Comparison of ENCODE assay signal across 8 cellular contexts in the genomic region with DNA sequence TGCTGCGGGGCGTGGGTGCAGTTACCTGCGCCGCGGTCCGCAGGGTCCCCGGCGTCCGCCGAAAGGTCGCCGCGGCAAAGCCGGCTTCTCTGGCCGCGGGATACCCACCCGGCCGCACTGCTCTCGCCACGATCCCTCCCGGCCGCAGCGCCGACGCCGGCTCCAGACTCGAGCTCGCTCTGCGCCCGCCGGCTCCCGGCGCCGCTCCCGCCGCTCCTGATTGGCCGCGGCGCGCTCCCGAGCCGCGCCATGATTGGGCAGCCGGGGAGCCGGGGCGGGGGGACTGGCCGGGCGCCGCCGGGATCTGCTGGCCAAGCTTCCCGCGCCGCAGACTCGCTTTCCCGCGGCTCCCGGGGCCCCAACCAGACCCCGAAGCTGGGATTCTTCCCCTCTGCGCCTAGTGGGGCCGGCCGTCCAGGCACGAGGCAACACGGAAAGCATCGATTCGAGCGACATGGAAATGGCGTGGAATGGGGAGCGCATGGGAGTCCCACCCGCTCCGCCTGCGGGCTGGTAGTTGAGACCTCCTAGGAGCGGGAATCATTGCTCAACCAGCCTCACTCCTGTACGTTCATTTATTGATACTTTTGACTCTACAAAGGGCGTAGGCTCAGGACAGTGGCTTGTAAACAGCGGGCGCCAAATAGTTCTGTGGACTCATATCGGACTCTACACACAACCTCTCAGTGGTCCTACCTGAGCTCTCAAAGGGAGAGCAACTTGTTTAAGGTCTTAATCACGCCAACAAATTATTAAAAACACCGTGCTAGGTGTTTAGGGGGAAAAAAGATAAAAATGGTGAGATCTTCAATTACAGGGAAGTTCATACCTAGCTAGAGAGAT. TPM values are rescaled to one million over a fixed set of nuclear protein-coding genes. Genes with fewer than 3 reads are reported as not detected.
DNase-seq lines count a peak whose midpoint lies in the region; ATAC-seq and TF ChIP-seq lines count a peak whose summit lies in the region.

No MANE protein-coding gene starts in this region.

- H3K9me3 Mint-ChIP-seq in activated CD4-positive, alpha-beta T cell treated with anti-CD3 and anti-CD28 coated beads, Interleukin-2, amount 10 ng/mL, durations not matched to agents 7 days and 5 days: no peaks in the 10 kb centered on the region

- ATAC-seq in GM18502 (IDR thresholded peaks at IDR 0.05; ENCODE audit: poor library complexity, unreplicated experiment) (peak; percentile 89), HG02981 (IDR thresholded peaks at IDR 0.05; ENCODE audit: unreplicated experiment) (peak; percentile 81), right lobe of liver (peak; percentile 92 to 97 (median 96))

- H3K27me3 Mint-ChIP-seq in activated CD4-positive, alpha-beta T cell treated with anti-CD3 and anti-CD28 coated beads, Interleukin-2, amount 10 ng/mL, durations not matched to agents 7 days and 5 days: peaks cover 81% of the 10 kb centered on the region

- H3K27ac Mint-ChIP-seq in activated CD4-positive, alpha-beta T cell treated with anti-CD3 and anti-CD28 coated beads, Interleukin-2, amount 10 ng/mL, durations not matched to agents 7 days and 5 days: no peak overlapping the region

- H3K36me3 ChIP-seq in right lobe of liver: no peaks in the 10 kb centered on the region

- H3K36me3 Mint-ChIP-seq in activated CD4-positive, alpha-beta T cell treated with anti-CD3 and anti-CD28 coated beads, Interleukin-2, amount 10 ng/mL, durations not matched to agents 7 days and 5 days (ENCODE audit: low read depth): no peaks in the 10 kb centered on the region

- POLR2A ChIA-PET in activated CD4-positive, alpha-beta T cell treated with anti-CD3 and anti-CD28 coated beads, Interleukin-2, amount 10 ng/mL, durations not matched to agents 7 days and 5 days (lab: Charles Lee): no interaction called here

- DNase-seq in NCI-H2171 treated with DMSO at 0.1 percent for 48 hours (lab: John Stamatoyannopoulos, UW) (peak; percentile 88), right lobe of liver (peak; percentile 84 to 86 (median 86))
- DNase-seq in activated CD4-positive, alpha-beta T cell treated with anti-CD3 and anti-CD28 coated beads, Interleukin-2, amount 10 ng/mL, durations not matched to agents 7 days and 5 days: peak; percentile 36
- DNase-seq in effector CD8-positive, alpha-beta T cell (lab: John Stamatoyannopoulos, UW): peak; percentile 5
- peak; percentile 57 for DNase-seq in stimulated activated CD4-positive, alpha-beta T cell treated with anti-CD3 and anti-CD28 coated beads, Interleukin-4, amount 100 ng/mL, for 1 hour

- H3K4me3 ChIP-seq in right lobe of liver: peak overlapping the region; percentile 64 to 73 (median 69)

- 4% methylated on average over 22 of the region's 79 CpGs for whole genome bisulfite sequencing in right lobe of liver (ENCODE audit: insufficient coverage, low coverage, low lambda C conversion rate, missing lambda C conversion rate)

- H3K4me3 Mint-ChIP-seq in activated CD4-positive, alpha-beta T cell treated with anti-CD3 and anti-CD28 coated beads, Interleukin-2, amount 10 ng/mL, durations not matched to agents 7 days and 5 days: peak overlapping the region; percentile 65

- H3K4me1 ChIP-seq in right lobe of liver: peaks cover 0 to 17% (median 0%) of the 10 kb centered on the region in 4 donors

- TF ChIP-seq POLR2A in right lobe of liver (IDR thresholded peaks at IDR 0.05): peak; percentile 66

- TF ChIP-seq CTCF in 22Rv1 (IDR thresholded peaks at IDR 0.05) (no peak), right lobe of liver (IDR thresholded peaks at IDR 0.05) (no peak)

- no peaks in the 10 kb centered on the region for H3K9me3 ChIP-seq in right lobe of liver

- CTCF ChIA-PET in activated CD4-positive, alpha-beta T cell treated with anti-CD3 and anti-CD28 coated beads, Interleukin-2, amount 10 ng/mL, durations not matched to agents 7 days and 5 days (lab: Charles Lee): interaction anchor here (1.0 to 1.1 kb wide), 2 partner anchors 10 to 14 kb away, joined by 3 read pairs; no protein-coding TSS in a partner anchor

- intact Hi-C loops in right lobe of liver (cut with DNase I): no loop called here

- H3K27ac ChIP-seq in 22Rv1 (peak overlapping the region; percentile 43), right lobe of liver (peak overlapping the region in 1 of 3 donors; percentile 55)

- H3K27me3 ChIP-seq in right lobe of liver: no peaks in the 10 kb centered on the region

- peaks cover 10% of the 10 kb centered on the region for H3K4me1 Mint-ChIP-seq in activated CD4-positive, alpha-beta T cell treated with anti-CD3 and anti-CD28 coated beads, Interleukin-2, amount 10 ng/mL, durations not matched to agents 7 days and 5 days

RNA-seq across cellular contexts. Expression of a gene that starts 36.4 kb away (rescaled TPM):
- total RNA-seq in activated CD4-positive, alpha-beta T cell treated with anti-CD3 and anti-CD28 coated beads, Interleukin-2, amount 10 ng/mL, durations not matched to agents 7 days and 5 days: 1 to 10 TPM in 1 of 2 experiments, under 1 TPM in 1; 0.72 to 1.1 TPM
- total RNA-seq in right lobe of liver: 10 to 100 TPM in 3 of 6 experiments, 1 to 10 TPM in 3; 4.9 to 23.7 (median 10.7) TPM

Comparison
In these comparisons a context has a peak if more than half of its experiments do, and no peak if none do; other contexts are left out.
1. DNase-seq: peak in every context shown above with its lines; median percentile 88 in NCI-H2171 treated with DMSO at 0.1 percent for 48 hours; 86 in right lobe of liver; 57 in stimulated activated CD4-positive, alpha-beta T cell treated with anti-CD3 and anti-CD28 coated beads, Interleukin-4, amount 100 ng/mL, for 1 hour; 36 in activated CD4-positive, alpha-beta T cell treated with anti-CD3 and anti-CD28 coated beads, Interleukin-2, amount 10 ng/mL, durations not matched to agents 7 days and 5 days; 5 in effector CD8-positive, alpha-beta T cell.